Comparison of ENCODE assay signal across 36 cellular contexts in the genomic region with DNA sequence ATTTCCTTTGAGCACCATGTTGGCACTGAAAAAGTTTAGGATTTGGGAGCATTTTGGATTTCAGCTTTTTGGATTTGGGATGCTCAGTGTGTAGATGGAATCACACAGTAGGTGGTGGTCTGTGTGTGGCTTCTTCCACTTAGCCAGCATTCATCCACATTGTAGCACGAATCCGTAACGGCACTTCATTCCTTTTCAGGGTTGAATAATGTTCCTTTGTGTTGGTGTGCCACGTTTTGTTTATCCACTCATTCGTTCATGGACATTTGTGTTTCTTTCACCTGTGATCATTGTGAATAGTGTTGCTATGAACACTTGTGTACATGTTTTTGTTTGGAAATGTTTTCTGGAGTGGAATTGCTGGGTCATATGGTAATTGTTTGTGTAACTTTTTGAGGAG.
"Had no signal": no experiment of that assay in that cellular context is flagged by ENCODE, and none has a peak within 500 bp of the region (broad histone marks: within the 10 kb centered on the region; RNA-seq: fewer than 3 reads in every experiment).

No MANE protein-coding gene starts in this region.

- H3K4me1 ChIP-seq: ascending aorta had no signal

- ATAC-seq: activated CD8-positive, alpha-beta memory T cell treated with anti-CD3 and anti-CD28 coated beads, Interleukin-2, amount 10 ng/mL, durations not matched to agents 7 days and 5 days; activated CD8-positive, alpha-beta T cell treated with anti-CD3 and anti-CD28 coated beads, Interleukin-2, amount 10 ng/mL, durations not matched to agents 7 days and 5 days; activated naive CD8-positive, alpha-beta T cell treated with anti-CD3 and anti-CD28 coated beads, Interleukin-2, amount 50 U/mL, for 24 hours had no signal

- H3K4me3 ChIP-seq: ascending aorta, cardiac muscle cell had no signal

- H3K4me3 Mint-ChIP-seq: activated B cell treated with CpG ODN at 0.5 μM for 24 hours; activated CD4-positive, alpha-beta memory T cell treated with anti-CD3 and anti-CD28 coated beads, Interleukin-2, amount 10 ng/mL, durations not matched to agents 7 days and 5 days; activated CD4-positive, alpha-beta T cell treated with anti-CD3 and anti-CD28 coated beads, Interleukin-2, amount 10 ng/mL, durations not matched to agents 24 days and 14 days; activated CD8-positive, alpha-beta memory T cell treated with anti-CD3 and anti-CD28 coated beads, Interleukin-2, amount 10 ng/mL, durations not matched to agents 7 days and 5 days; activated CD8-positive, alpha-beta T cell treated with anti-CD3 and anti-CD28 coated beads, Interleukin-2, amount 10 ng/mL, durations not matched to agents 7 days and 5 days; activated naive CD4-positive, alpha-beta T cell treated with anti-CD3 and anti-CD28 coated beads, Interleukin-2, amount 10 ng/mL, durations not matched to agents 7 days and 5 days; activated naive CD4-positive, alpha-beta T cell treated with anti-CD3 and anti-CD28 coated beads, Interleukin-2, amount 50 U/mL, for 24 hours; activated naive CD8-positive, alpha-beta T cell; activated naive CD8-positive, alpha-beta T cell treated with anti-CD3 and anti-CD28 coated beads, Interleukin-2, amount 10 ng/mL, durations not matched to agents 7 days and 5 days; activated naive CD8-positive, alpha-beta T cell treated with anti-CD3 and anti-CD28 coated beads, Interleukin-2, amount 50 U/mL, for 24 hours; activated T-cell treated with anti-CD3 and anti-CD28 coated beads, Interleukin-2, amount 50 U/mL, for 24 hours; brain; central memory CD8-positive, alpha-beta T cell; T-helper 1 cell treated with Interleukin-12 subunit alpha and Interleukin-12 subunit beta and Interleukin-4 antibody, amounts not matched to agents 30 μg/mL and 1 μg/mL, for 36 hours; T-helper 2 cell treated with Interferon-gamma antibody and Interleukin-4, amounts not matched to agents 5 μg/mL and 100 μg/mL, for 36 hours had no signal

- H3K36me3 ChIP-seq: ascending aorta, cardiac muscle cell had no signal

- H3K27me3 Mint-ChIP-seq: activated B cell treated with CpG ODN at 0.5 μM for 24 hours; activated CD4-positive, alpha-beta memory T cell treated with anti-CD3 and anti-CD28 coated beads, Interleukin-2, amount 10 ng/mL, durations not matched to agents 7 days and 5 days; activated CD4-positive, alpha-beta T cell treated with anti-CD3 and anti-CD28 coated beads, Interleukin-2, amount 10 ng/mL, durations not matched to agents 24 days and 14 days; activated CD8-positive, alpha-beta memory T cell treated with anti-CD3 and anti-CD28 coated beads, Interleukin-2, amount 10 ng/mL, durations not matched to agents 7 days and 5 days; activated naive CD4-positive, alpha-beta T cell treated with anti-CD3 and anti-CD28 coated beads, Interleukin-2, amount 50 U/mL, for 24 hours; activated naive CD8-positive, alpha-beta T cell; activated naive CD8-positive, alpha-beta T cell treated with anti-CD3 and anti-CD28 coated beads, Interleukin-2, amount 10 ng/mL, durations not matched to agents 7 days and 5 days; activated naive CD8-positive, alpha-beta T cell treated with anti-CD3 and anti-CD28 coated beads, Interleukin-2, amount 50 U/mL, for 24 hours; activated T-cell treated with anti-CD3 and anti-CD28 coated beads, Interleukin-2, amount 50 U/mL, for 24 hours; central memory CD8-positive, alpha-beta T cell had no signal

- H3K4me1 Mint-ChIP-seq: activated CD4-positive, alpha-beta memory T cell treated with anti-CD3 and anti-CD28 coated beads, Interleukin-2, amount 10 ng/mL, durations not matched to agents 7 days and 5 days; activated CD8-positive, alpha-beta memory T cell treated with anti-CD3 and anti-CD28 coated beads, Interleukin-2, amount 10 ng/mL, durations not matched to agents 7 days and 5 days; activated naive CD8-positive, alpha-beta T cell treated with anti-CD3 and anti-CD28 coated beads, Interleukin-2, amount 10 ng/mL, durations not matched to agents 7 days and 5 days had no signal

- H3K27ac Mint-ChIP-seq: activated B cell treated with CpG ODN at 0.5 μM for 24 hours; activated CD4-positive, alpha-beta memory T cell treated with anti-CD3 and anti-CD28 coated beads, Interleukin-2, amount 10 ng/mL, durations not matched to agents 7 days and 5 days; activated CD4-positive, alpha-beta T cell treated with anti-CD3 and anti-CD28 coated beads, Interleukin-2, amount 10 ng/mL, durations not matched to agents 24 days and 14 days; activated CD8-positive, alpha-beta memory T cell treated with anti-CD3 and anti-CD28 coated beads, Interleukin-2, amount 10 ng/mL, durations not matched to agents 7 days and 5 days; activated CD8-positive, alpha-beta T cell treated with anti-CD3 and anti-CD28 coated beads, Interleukin-2, amount 10 ng/mL, durations not matched to agents 7 days and 5 days; activated naive CD4-positive, alpha-beta T cell treated with anti-CD3 and anti-CD28 coated beads, Interleukin-2, amount 10 ng/mL, durations not matched to agents 7 days and 5 days; activated naive CD4-positive, alpha-beta T cell treated with anti-CD3 and anti-CD28 coated beads, Interleukin-2, amount 50 U/mL, for 24 hours; activated naive CD8-positive, alpha-beta T cell; activated naive CD8-positive, alpha-beta T cell treated with anti-CD3 and anti-CD28 coated beads, Interleukin-2, amount 10 ng/mL, durations not matched to agents 7 days and 5 days; activated naive CD8-positive, alpha-beta T cell treated with anti-CD3 and anti-CD28 coated beads, Interleukin-2, amount 50 U/mL, for 24 hours; activated T-cell treated with anti-CD3 and anti-CD28 coated beads, Interleukin-2, amount 50 U/mL, for 24 hours; activated T-helper 2 cell treated with anti-CD3 and anti-CD28 coated beads, Interferon-gamma antibody, Interleukin-2, Interleukin-4, amounts not matched to agents 10 μg/mL and 5 μg/mL and 100 μg/mL, durations not matched to agents 14 hours and 24 hours and 36 hours; brain; T-helper 1 cell treated with Interleukin-12 subunit alpha and Interleukin-12 subunit beta and Interleukin-4 antibody, amounts not matched to agents 30 μg/mL and 1 μg/mL, for 36 hours; T-helper 2 cell treated with Interferon-gamma antibody and Interleukin-4, amounts not matched to agents 5 μg/mL and 100 μg/mL, for 36 hours had no signal

- H3K9me3 ChIP-seq: ascending aorta had no signal

- H3K9me3 Mint-ChIP-seq: activated CD4-positive, alpha-beta memory T cell treated with anti-CD3 and anti-CD28 coated beads, Interleukin-2, amount 10 ng/mL, durations not matched to agents 7 days and 5 days; activated CD4-positive, alpha-beta T cell treated with anti-CD3 and anti-CD28 coated beads, Interleukin-2, amount 10 ng/mL, durations not matched to agents 24 days and 14 days; activated naive CD4-positive, alpha-beta T cell treated with anti-CD3 and anti-CD28 coated beads, Interleukin-2, amount 50 U/mL, for 24 hours; activated naive CD8-positive, alpha-beta T cell treated with anti-CD3 and anti-CD28 coated beads, Interleukin-2, amount 10 ng/mL, durations not matched to agents 7 days and 5 days; activated naive CD8-positive, alpha-beta T cell treated with anti-CD3 and anti-CD28 coated beads, Interleukin-2, amount 50 U/mL, for 24 hours; activated T-cell treated with anti-CD3 and anti-CD28 coated beads, Interleukin-2, amount 50 U/mL, for 24 hours; activated T-helper 2 cell treated with anti-CD3 and anti-CD28 coated beads, Interferon-gamma antibody, Interleukin-2, Interleukin-4, amounts not matched to agents 10 μg/mL and 5 μg/mL and 100 μg/mL, durations not matched to agents 14 hours and 24 hours and 36 hours; central memory CD8-positive, alpha-beta T cell; T-helper 1 cell treated with Interleukin-12 subunit alpha and Interleukin-12 subunit beta and Interleukin-4 antibody, amounts not matched to agents 30 μg/mL and 1 μg/mL, for 36 hours; T-helper 2 cell treated with Interferon-gamma antibody and Interleukin-4, amounts not matched to agents 5 μg/mL and 100 μg/mL, for 36 hours had no signal

- H3K27ac ChIP-seq: ascending aorta, cardiac muscle cell, VCaP had no signal

- H3K27me3 ChIP-seq: ascending aorta, cardiac muscle cell had no signal

- H3K36me3 Mint-ChIP-seq: activated CD8-positive, alpha-beta memory T cell treated with anti-CD3 and anti-CD28 coated beads, Interleukin-2, amount 10 ng/mL, durations not matched to agents 7 days and 5 days; activated naive CD4-positive, alpha-beta T cell treated with anti-CD3 and anti-CD28 coated beads, Interleukin-2, amount 10 ng/mL, durations not matched to agents 7 days and 5 days; activated naive CD4-positive, alpha-beta T cell treated with anti-CD3 and anti-CD28 coated beads, Interleukin-2, amount 50 U/mL, for 24 hours; activated naive CD8-positive, alpha-beta T cell treated with anti-CD3 and anti-CD28 coated beads, Interleukin-2, amount 10 ng/mL, durations not matched to agents 7 days and 5 days; brain had no signal

- DNase-seq: activated B cell treated with CpG ODN at 0.5 μM for 24 hours; activated CD4-positive, alpha-beta memory T cell treated with anti-CD3 and anti-CD28 coated beads, Interleukin-2, amount 10 ng/mL, durations not matched to agents 7 days and 5 days; activated CD4-positive, alpha-beta T cell treated with anti-CD3 and anti-CD28 coated beads for 4 hours; activated CD4-positive, alpha-beta T cell treated with anti-CD3 and anti-CD28 coated beads, Interleukin-2, amount 10 ng/mL, durations not matched to agents 24 days and 14 days; activated CD4-positive, alpha-beta T cell treated with anti-CD3 and anti-CD28 coated beads, Interleukin-2, amount 50 U/mL, for 1 hour; activated CD4-positive, alpha-beta T cell treated with anti-CD3 and anti-CD28 coated beads, Interleukin-2, amount 50 U/mL, for 4 hours; activated CD4-positive, CD25-positive, alpha-beta regulatory T cell treated with anti-CD3 and anti-CD28 coated beads, Interleukin-2, amount 50 U/mL, for 72 hours; activated CD8-positive, alpha-beta memory T cell treated with anti-CD3 and anti-CD28 coated beads for 24 hours; activated CD8-positive, alpha-beta memory T cell treated with anti-CD3 and anti-CD28 coated beads, Interleukin-2, amount 10 ng/mL, durations not matched to agents 7 days and 5 days; activated CD8-positive, alpha-beta memory T cell treated with anti-CD3 and anti-CD28 coated beads, Interleukin-2, amount 50 U/mL, for 48 hours; activated CD8-positive, alpha-beta T cell treated with anti-CD3 and anti-CD28 coated beads, Interleukin-2, amount 10 ng/mL, durations not matched to agents 7 days and 5 days; activated effector memory CD4-positive, alpha-beta T cell treated with Interleukin-2 at 50 U/mL for 16 hours; activated gamma-delta T cell; activated naive CD4-positive, alpha-beta T cell treated with anti-CD3 and anti-CD28 coated beads, Interleukin-2, amount 10 ng/mL, durations not matched to agents 7 days and 5 days; activated naive CD4-positive, alpha-beta T cell treated with Interleukin-2 at 50 U/mL for 16 hours; activated naive CD8-positive, alpha-beta T cell treated with anti-CD3 and anti-CD28 coated beads, Interleukin-2, amount 10 ng/mL, durations not matched to agents 7 days and 5 days; activated naive CD8-positive, alpha-beta T cell treated with anti-CD3 and anti-CD28 coated beads, Interleukin-2, amount 50 U/mL, for 24 hours; activated T-cell treated with anti-CD3 and anti-CD28 coated beads, Interleukin-2, amount 50 U/mL, for 24 hours; activated T-cell treated with anti-CD3 and anti-CD28 coated beads, Interleukin-2, amount 50 U/mL, for 48 hours; amygdala; anterior cingulate cortex; caudate nucleus; cerebellar nuclear complex; T-helper 1 cell; T-helper 2 cell; T-helper 9 cell had no signal
